ENCODE assay signal across 18 cellular contexts in the genomic region with DNA sequence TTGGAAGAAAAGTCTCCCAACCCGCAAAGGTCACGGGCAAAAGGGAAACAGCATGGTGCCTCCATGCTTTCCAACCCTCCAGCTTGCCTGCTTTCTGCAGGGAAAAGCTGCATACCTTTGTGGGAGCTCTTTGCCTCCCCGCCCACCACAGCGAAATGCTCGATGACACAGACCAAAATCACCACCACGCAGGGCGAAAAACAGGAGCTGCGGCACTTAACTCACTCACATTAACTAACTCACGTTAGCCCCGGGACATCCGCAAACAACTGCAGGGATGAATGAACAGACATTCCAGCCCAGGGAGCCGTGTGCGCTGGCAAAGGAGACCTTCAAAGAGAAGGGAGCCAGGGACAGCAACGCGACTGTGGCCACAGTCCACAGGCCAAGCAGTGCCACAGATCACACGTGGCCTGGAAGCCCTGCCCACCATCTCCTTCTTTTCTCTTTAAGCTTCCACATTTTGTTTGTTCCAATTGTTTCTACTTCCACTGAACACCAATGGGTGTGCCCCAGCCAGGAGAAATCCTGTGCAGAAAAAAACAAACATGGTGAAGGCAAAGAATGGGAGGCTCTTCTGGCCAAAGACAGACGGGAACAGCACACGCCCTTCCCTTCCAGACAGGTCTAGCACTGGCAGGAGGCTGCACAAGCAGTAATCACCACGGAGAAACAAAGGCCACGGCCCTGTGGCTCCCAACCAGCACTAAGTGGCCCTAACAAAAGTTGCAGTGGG. TPM values are rescaled to one million over a fixed set of nuclear protein-coding genes. Genes with fewer than 3 reads are reported as not detected.
DNase-seq lines count a peak whose midpoint lies in the region; ATAC-seq and TF ChIP-seq lines count a peak whose summit lies in the region.
"Had no signal": no experiment of that assay in that cellular context is flagged by ENCODE, and none has a peak within 500 bp of the region (broad histone marks: within the 10 kb centered on the region; RNA-seq: fewer than 3 reads in every experiment).

No MANE protein-coding gene starts in this region.

- H3K36me3 ChIP-seq in esophagus squamous epithelium (peaks cover 5 to 40% (median 6%) of the 10 kb centered on the region in 3 donors), lung (ENCODE audit: control insufficient read depth in 2 of 2, insufficient read depth in 2 of 2, low read length in 2 of 2) (peaks cover 0 to 11% of the 10 kb centered on the region in 2 donors), tibial artery (peaks cover 11 to 20% (median 13%) of the 10 kb centered on the region in 3 donors), A673 (ENCODE audit: insufficient read depth, low read length, poor library complexity, severe bottlenecking) (no peaks in the 10 kb centered on the region)
- H3K36me3 ChIP-seq in CD8-positive, alpha-beta memory T cell (ENCODE audit: insufficient read depth, low read length), result peaks cover 11% of the 10 kb centered on the region
- H3K36me3 ChIP-seq: pancreas had no signal

- no peak for TF ChIP-seq POLR2A in esophagus squamous epithelium (IDR thresholded peaks at IDR 0.05)

- intact Hi-C loops in esophagus squamous epithelium (cut with DNase I) (no loop called here), tibial artery (cut with DNase I; ENCODE audit: low total_unique reads) (no loop called here), A673 (cut with micrococcal nuclease; ENCODE audit: unreplicated experiment) (no loop called here)
- intact Hi-C loops in activated CD4-positive, alpha-beta T cell treated with anti-CD3 and anti-CD28 coated beads, Interleukin-2, amount 10 ng/mL, durations not matched to agents 24 days and 14 days (cut with micrococcal nuclease), result no loop called here

- DNase-seq in T-helper 17 cell (no peak), esophagus squamous epithelium (lab: John Stamatoyannopoulos, UW) (no peak), lung (ENCODE audit: low spot score) (no peak), tibial artery (no peak), A673 (ENCODE audit: low spot score) (no peak)
- DNase-seq in activated CD4-positive, alpha-beta T cell treated with anti-CD3 and anti-CD28 coated beads, Interleukin-2, amount 10 ng/mL, durations not matched to agents 24 days and 14 days, result no peak
- DNase-seq in CD8-positive, alpha-beta memory T cell, result no peak
- DNase-seq: activated CD8-positive, alpha-beta T cell treated with anti-CD3 and anti-CD28 coated beads, Interleukin-2, amount 10 ng/mL, durations not matched to agents 7 days and 5 days; activated effector memory CD4-positive, alpha-beta T cell treated with anti-CD3 and anti-CD28 coated beads, Interleukin-2, amount 50 U/mL, for 16 hours; CD4-positive, alpha-beta T cell; Kasumi-1; stimulated activated CD4-positive, alpha-beta T cell treated with anti-CD3 and anti-CD28 coated beads, Interleukin-4, amount 100 ng/mL, for 4 hours; stimulated activated naive CD4-positive, alpha-beta T cell treated with Interleukin-2 at 50 U/mL for 16 hours; T-helper 9 cell had no signal

- H3K27ac Mint-ChIP-seq in T-helper 17 cell, result no peak overlapping the region
- H3K27ac Mint-ChIP-seq in activated CD4-positive, alpha-beta T cell treated with anti-CD3 and anti-CD28 coated beads, Interleukin-2, amount 10 ng/mL, durations not matched to agents 24 days and 14 days, result no peak overlapping the region
- no peak overlapping the region for H3K27ac Mint-ChIP-seq in CD8-positive, alpha-beta memory T cell
- H3K27ac Mint-ChIP-seq: activated CD8-positive, alpha-beta T cell treated with anti-CD3 and anti-CD28 coated beads, Interleukin-2, amount 10 ng/mL, durations not matched to agents 7 days and 5 days; CD4-positive, alpha-beta T cell had no signal

- H3K4me3 ChIP-seq in esophagus squamous epithelium (peak overlapping the region in 1 of 4 donors; percentile 10), lung (no peak overlapping the region), tibial artery (no peak overlapping the region), A673 (ENCODE audit: low read depth, low read length, poor library complexity, severe bottlenecking) (no peak overlapping the region)
- no peak overlapping the region for H3K4me3 ChIP-seq in CD8-positive, alpha-beta memory T cell (ENCODE audit: low read length)
- H3K4me3 ChIP-seq: pancreas had no signal

- CTCF ChIA-PET in CD8-positive, alpha-beta memory T cell (lab: Charles Lee), result no interaction called here
- CTCF ChIA-PET in A673 (lab: Charles Lee), result interaction anchor here (0.6 kb wide), 1 partner anchor 473 kb away, joined by 5 read pairs; no protein-coding TSS in a partner anchor

- H3K36me3 Mint-ChIP-seq in T-helper 17 cell (ENCODE audit: low read depth), result no peaks in the 10 kb centered on the region
- H3K36me3 Mint-ChIP-seq in activated CD4-positive, alpha-beta T cell treated with anti-CD3 and anti-CD28 coated beads, Interleukin-2, amount 10 ng/mL, durations not matched to agents 24 days and 14 days (ENCODE audit: low read depth), result peaks cover 4% of the 10 kb centered on the region
- peaks cover 0 to 56% (median 2%) of the 10 kb centered on the region in 3 donors for H3K36me3 Mint-ChIP-seq in CD8-positive, alpha-beta memory T cell

- no TSS peak for BruUV-seq in A673 (replicated peaks; lab: Mats Ljungman, UMichigan)

- H3K27me3 ChIP-seq in esophagus squamous epithelium (peaks cover 0 to under 1% (median 0%) of the 10 kb centered on the region in 4 donors), lung (ENCODE audit: control insufficient read depth, insufficient read depth) (no peaks in the 10 kb centered on the region), tibial artery (peaks cover 0 to under 1% of the 10 kb centered on the region in 2 donors), A673 (replicated peaks; ENCODE audit: insufficient read depth, low read depth, low read length, poor library complexity) (no peaks in the 10 kb centered on the region)
- H3K27me3 ChIP-seq in CD8-positive, alpha-beta memory T cell (ENCODE audit: insufficient read depth, low read length, poor library complexity, severe bottlenecking), result no peaks in the 10 kb centered on the region
- H3K27me3 ChIP-seq: pancreas had no signal

- no peaks in the 10 kb centered on the region for H3K9me3 ChIP-seq in T-helper 17 cell (ENCODE audit: control insufficient read depth, low read length, poor library complexity, severe bottlenecking)
- H3K9me3 ChIP-seq in esophagus squamous epithelium, result no peaks in the 10 kb centered on the region
- H3K9me3 ChIP-seq in lung (ENCODE audit: control insufficient read depth in 2 of 2, insufficient read depth in 1 of 2, low read length in 1 of 2), result no peaks in the 10 kb centered on the region
- H3K9me3 ChIP-seq in tibial artery, result no peaks in the 10 kb centered on the region
- H3K9me3 ChIP-seq in CD8-positive, alpha-beta memory T cell (ENCODE audit: low read length), result no peaks in the 10 kb centered on the region
- no peaks in the 10 kb centered on the region for H3K9me3 ChIP-seq in A673 (ENCODE audit: low read depth, low read length, poor library complexity, severe bottlenecking)
- H3K9me3 ChIP-seq: pancreas had no signal

- peaks cover 33 to 97% (median 72%) of the 10 kb centered on the region in 3 donors for H3K4me1 ChIP-seq in esophagus squamous epithelium
- peaks cover 28 to 49% of the 10 kb centered on the region in 2 donors for H3K4me1 ChIP-seq in lung (ENCODE audit: control insufficient read depth in 2 of 2, insufficient read depth in 2 of 2, low read length in 2 of 2)
- peaks cover 0 to 74% (median 57%) of the 10 kb centered on the region in 4 donors for H3K4me1 ChIP-seq in tibial artery
- peaks cover 40% of the 10 kb centered on the region for H3K4me1 ChIP-seq in CD8-positive, alpha-beta memory T cell (ENCODE audit: insufficient read depth, low read length)
- H3K4me1 ChIP-seq in A673 (ENCODE audit: insufficient read depth, low read length, poor library complexity, severe bottlenecking), result peaks cover 6% of the 10 kb centered on the region
- H3K4me1 ChIP-seq: pancreas had no signal

- no peaks in the 10 kb centered on the region for H3K27me3 Mint-ChIP-seq in T-helper 17 cell
- H3K27me3 Mint-ChIP-seq in activated CD4-positive, alpha-beta T cell treated with anti-CD3 and anti-CD28 coated beads, Interleukin-2, amount 10 ng/mL, durations not matched to agents 24 days and 14 days, result no peaks in the 10 kb centered on the region
- no peaks in the 10 kb centered on the region for H3K27me3 Mint-ChIP-seq in CD8-positive, alpha-beta memory T cell
- H3K27me3 Mint-ChIP-seq: CD4-positive, alpha-beta T cell had no signal

- no peaks in the 10 kb centered on the region for H3K9me3 Mint-ChIP-seq in activated CD4-positive, alpha-beta T cell treated with anti-CD3 and anti-CD28 coated beads, Interleukin-2, amount 10 ng/mL, durations not matched to agents 24 days and 14 days
- H3K9me3 Mint-ChIP-seq in CD8-positive, alpha-beta memory T cell, result no peaks in the 10 kb centered on the region
- H3K9me3 Mint-ChIP-seq: CD4-positive, alpha-beta T cell had no signal

- TF ChIP-seq CTCF in esophagus squamous epithelium (IDR thresholded peaks at IDR 0.05), result no peak
- no peak for TF ChIP-seq CTCF in lung (IDR thresholded peaks at IDR 0.05; ENCODE audit: control extremely low read depth, extremely low read depth)
- no peak for TF ChIP-seq CTCF in tibial artery (IDR thresholded peaks at IDR 0.05)
- TF ChIP-seq CTCF in A673 (conservative IDR thresholded peaks at IDR 0.05; ENCODE audit: low read depth, low read length), result no peak

- 40 to 48% methylated on average over 10 to 19 of the region's 20 CpGs for WGBS in esophagus squamous epithelium, 2 donors
- 65 to 81% methylated on average over 20 of the region's 20 CpGs for WGBS in lung, 2 donors

- POLR2A ChIA-PET in CD8-positive, alpha-beta memory T cell (lab: Charles Lee), result no interaction called here
- POLR2A ChIA-PET in A673 (lab: Charles Lee; ENCODE audit: low non-redundant PET), result no interaction called here

- no peak for ATAC-seq in T-helper 17 cell
- ATAC-seq in lung (ENCODE audit: insufficient read depth, low FRiP score), result no peak
- ATAC-seq in HG03571 (IDR thresholded peaks at IDR 0.05; ENCODE audit: unreplicated experiment), result no peak
- ATAC-seq: activated CD8-positive, alpha-beta T cell treated with anti-CD3 and anti-CD28 coated beads, Interleukin-2, amount 10 ng/mL, durations not matched to agents 7 days and 5 days had no signal

- H3K4me3 Mint-ChIP-seq in T-helper 17 cell, result peak overlapping the region; percentile 15
- no peak overlapping the region for H3K4me3 Mint-ChIP-seq in activated CD4-positive, alpha-beta T cell treated with anti-CD3 and anti-CD28 coated beads, Interleukin-2, amount 10 ng/mL, durations not matched to agents 24 days and 14 days
- no peak overlapping the region for H3K4me3 Mint-ChIP-seq in CD8-positive, alpha-beta memory T cell
- H3K4me3 Mint-ChIP-seq: activated CD8-positive, alpha-beta T cell treated with anti-CD3 and anti-CD28 coated beads, Interleukin-2, amount 10 ng/mL, durations not matched to agents 7 days and 5 days; CD4-positive, alpha-beta T cell had no signal

- H3K4me1 Mint-ChIP-seq in T-helper 17 cell, result peaks cover 31% of the 10 kb centered on the region
- H3K4me1 Mint-ChIP-seq in activated CD4-positive, alpha-beta T cell treated with anti-CD3 and anti-CD28 coated beads, Interleukin-2, amount 10 ng/mL, durations not matched to agents 24 days and 14 days, result peaks cover 16% of the 10 kb centered on the region
- H3K4me1 Mint-ChIP-seq in CD8-positive, alpha-beta memory T cell, result peaks cover 54 to 81% (median 58%) of the 10 kb centered on the region in 3 donors

- peak overlapping the region; percentile 80 to 87 (median 84) for H3K27ac ChIP-seq in esophagus squamous epithelium
- H3K27ac ChIP-seq in lung (ENCODE audit: low read depth in 1 of 2, low read length in 1 of 2), result peak overlapping the region; percentile 18 to 49
- H3K27ac ChIP-seq in tibial artery, result peak overlapping the region; percentile 72 to 76
- no peak overlapping the region for H3K27ac ChIP-seq in CD8-positive, alpha-beta memory T cell (ENCODE audit: low read depth, low read length)
- H3K27ac ChIP-seq in A673 (ENCODE audit: low read depth, low read length, poor library complexity, severe bottlenecking), result no peak overlapping the region

RNA-seq across cellular contexts. Expression of a gene that starts 39.3 kb away (rescaled TPM):
- total RNA-seq in T-helper 17 cell, result 10 to 100 TPM; 79.5 to 90.1 TPM
- total RNA-seq in esophagus squamous epithelium, result 1 to 10 TPM in 2 of 4 donors, under 1 TPM in 2; 0.12 to 1.3 (median 0.64) TPM
- 10 to 100 TPM in 1 of 2 donors, 1 to 10 TPM in 1; 2.0 to 17.0 TPM for total RNA-seq in lung
- polyA plus RNA-seq in lung, result 1 to 10 TPM; 3.5 to 9.1 TPM
- 0.86 and 1.6 TPM in 2 replicates for total RNA-seq in activated CD4-positive, alpha-beta T cell treated with anti-CD3 and anti-CD28 coated beads, Interleukin-2, amount 10 ng/mL, durations not matched to agents 24 days and 14 days
- total RNA-seq in CD8-positive, alpha-beta memory T cell, result 1 to 10 TPM; 2.3 to 4.0 TPM
- polyA plus RNA-seq in CD8-positive, alpha-beta memory T cell, result 0.75 TPM
- total RNA-seq in A673 (2021), result 0.70 and 1.9 TPM in 2 replicates

RNA-seq across cellular contexts. Expression of a gene that starts 46.2 kb away (rescaled TPM):
- total RNA-seq in T-helper 17 cell (10 to 100 TPM; 65.0 to 65.7 TPM), esophagus squamous epithelium (10 to 100 TPM; 21.5 to 45.0 (median 30.1) TPM), lung (10 to 100 TPM; 34.3 to 38.5 TPM), A673 (2021) (14.5 and 14.7 TPM in 2 replicates)
- 10 to 100 TPM; 31.6 to 45.2 TPM for polyA plus RNA-seq in lung
- 22.4 and 23.5 TPM in 2 replicates for total RNA-seq in activated CD4-positive, alpha-beta T cell treated with anti-CD3 and anti-CD28 coated beads, Interleukin-2, amount 10 ng/mL, durations not matched to agents 24 days and 14 days
- 10 to 100 TPM; 26.6 to 28.7 TPM for total RNA-seq in CD8-positive, alpha-beta memory T cell
- 67.4 TPM for polyA plus RNA-seq in CD8-positive, alpha-beta memory T cell

RNA-seq across cellular contexts. Expression of a gene that starts 52.3 kb away (rescaled TPM):
- total RNA-seq in T-helper 17 cell (not detected), esophagus squamous epithelium (not detected), lung (not detected), A673 (2021) (not detected in 2 replicates)
- not detected for polyA plus RNA-seq in lung
- not detected in 2 replicates for total RNA-seq in activated CD4-positive, alpha-beta T cell treated with anti-CD3 and anti-CD28 coated beads, Interleukin-2, amount 10 ng/mL, durations not matched to agents 24 days and 14 days
- not detected for total RNA-seq in CD8-positive, alpha-beta memory T cell
- not detected for polyA plus RNA-seq in CD8-positive, alpha-beta memory T cell
- total RNA-seq: activated CD8-positive, alpha-beta T cell treated with anti-CD3 and anti-CD28 coated beads, Interleukin-2, amount 10 ng/mL, durations not matched to agents 7 days and 5 days; CD4-positive, alpha-beta T cell; glomerular endothelial cell; mesenteric fat pad; pancreas had no signal

Comparison
In these comparisons a context has a peak if more than half of its experiments do, and no peak if none do; other contexts are left out.
1. H3K27ac ChIP-seq: peak in esophagus squamous epithelium (4 of 4), lung (2 of 2) and tibial artery (2 of 2); none in CD8-positive, alpha-beta memory T cell (single experiment) and A673 (single experiment).
2. RNA of a gene that starts 39.3 kb away (total RNA-seq): 79.5 to 90.1 TPM in T-helper 17 cell; 2.0 to 17.0 TPM in lung, 2.3 to 4.0 TPM in CD8-positive, alpha-beta memory T cell, 0.70 to 1.9 TPM in A673, 0.12 to 1.3 TPM in esophagus squamous epithelium and 0.86 to 1.6 TPM in activated CD4-positive, alpha-beta T cell treated with anti-CD3 and anti-CD28 coated beads, Interleukin-2, amount 10 ng/mL, durations not matched to agents 24 days and 14 days; every median in the first group is over 4 times any median in the second.